ENCODE assay signal across 22 cellular contexts in genomic region chrX:39681885-39682284, GRCh38.
"Had no signal": no experiment of that assay in that cellular context is flagged by ENCODE, and none has a peak within 500 bp of the region (broad histone marks: within the 10 kb centered on the region; RNA-seq: fewer than 3 reads in every experiment).

No MANE protein-coding gene starts in this region.

- H3K4me1 ChIP-seq: foreskin keratinocyte, gastrocnemius medialis had no signal

- FAIRE-seq: colon, endothelial cell of umbilical vein, islet of Langerhans, keratinocyte had no signal

- ATAC-seq: foreskin keratinocyte, gastrocnemius medialis, heart right ventricle, left cardiac atrium had no signal

- H3K27me3 ChIP-seq: esophagus muscularis mucosa, foreskin keratinocyte, gastrocnemius medialis had no signal

- H3K36me3 ChIP-seq: esophagus muscularis mucosa, gastrocnemius medialis, heart right ventricle, left ventricle myocardium inferior had no signal

- DNase-seq: dermis blood vessel endothelial cell; dorsolateral prefrontal cortex; effector CD4-positive, alpha-beta T cell; effector memory CD4-positive, alpha-beta T cell; foreskin keratinocyte; gastrocnemius medialis; glutamatergic neuron; head of caudate nucleus; heart right ventricle; hippocampal formation; left cardiac atrium; left ventricle myocardium inferior; mammary epithelial cell; mesendoderm; midbrain had no signal

- H3K27ac ChIP-seq: coronary artery, dorsolateral prefrontal cortex, esophagus muscularis mucosa, foreskin keratinocyte, gastrocnemius medialis, heart right ventricle, left ventricle myocardium inferior had no signal

- H3K9me3 ChIP-seq: esophagus muscularis mucosa, gastrocnemius medialis, left ventricle myocardium inferior had no signal

- H3K4me3 ChIP-seq: coronary artery, dorsolateral prefrontal cortex, esophagus muscularis mucosa, gastrocnemius medialis, heart right ventricle, left ventricle myocardium inferior, lung had no signal
